Comparison of ENCODE assay signal across 28 cellular contexts in the genomic region with DNA sequence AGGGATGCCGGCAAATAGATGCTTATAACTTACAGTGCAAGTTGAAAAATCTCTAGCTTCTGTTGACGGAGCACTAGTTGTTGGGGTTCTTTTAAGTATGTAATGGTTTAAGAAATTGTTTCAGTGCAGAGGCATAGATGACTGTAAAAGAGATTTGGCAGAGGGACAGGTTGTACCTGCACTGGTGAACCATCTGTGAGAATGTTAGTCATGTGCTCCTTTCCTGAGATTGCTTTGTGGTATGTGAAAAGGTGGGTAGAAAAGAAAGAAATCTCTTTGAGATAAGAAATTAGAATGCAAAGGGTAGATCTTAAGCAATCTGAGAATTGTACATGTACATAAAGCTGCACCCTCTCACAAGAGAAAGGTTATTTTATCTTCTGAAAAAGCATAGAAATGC. TPM values are rescaled to one million over a fixed set of nuclear protein-coding genes. Genes with fewer than 3 reads are reported as not detected.
"Had no signal": no experiment of that assay in that cellular context is flagged by ENCODE, and none has a peak within 500 bp of the region (broad histone marks: within the 10 kb centered on the region; RNA-seq: fewer than 3 reads in every experiment).

No MANE protein-coding gene starts in this region.

- H3K27me3 Mint-ChIP-seq: activated B cell treated with CpG ODN at 0.5 μM for 24 hours; activated CD4-positive, alpha-beta T cell treated with anti-CD3 and anti-CD28 coated beads, Interleukin-2, amount 10 ng/mL, durations not matched to agents 24 days and 14 days; activated CD8-positive, alpha-beta memory T cell treated with anti-CD3 and anti-CD28 coated beads, Interleukin-2, amount 10 ng/mL, durations not matched to agents 7 days and 5 days; activated CD8-positive, alpha-beta T cell treated with anti-CD3 and anti-CD28 coated beads for 36 hours; activated naive CD4-positive, alpha-beta T cell treated with anti-CD3 and anti-CD28 coated beads, Interleukin-2, amount 10 ng/mL, durations not matched to agents 7 days and 5 days; memory B cell had no signal

- H3K4me3 Mint-ChIP-seq: activated B cell treated with CpG ODN at 0.5 μM for 24 hours; activated CD4-positive, alpha-beta T cell treated with anti-CD3 and anti-CD28 coated beads, Interleukin-2, amount 10 ng/mL, durations not matched to agents 24 days and 14 days; activated CD8-positive, alpha-beta memory T cell treated with anti-CD3 and anti-CD28 coated beads, Interleukin-2, amount 10 ng/mL, durations not matched to agents 7 days and 5 days; activated CD8-positive, alpha-beta T cell treated with anti-CD3 and anti-CD28 coated beads for 36 hours; activated naive CD4-positive, alpha-beta T cell treated with anti-CD3 and anti-CD28 coated beads, Interleukin-2, amount 10 ng/mL, durations not matched to agents 7 days and 5 days; endodermal cell; memory B cell; neural crest cell had no signal

- H3K27me3 ChIP-seq: adrenal gland, breast epithelium, colonic mucosa, esophagus squamous epithelium, gastrocnemius medialis, upper lobe of left lung had no signal

- H3K9me3 ChIP-seq: adrenal gland, breast epithelium, colonic mucosa, esophagus squamous epithelium, gastrocnemius medialis, thoracic aorta, upper lobe of left lung had no signal

- H3K9me3 Mint-ChIP-seq: activated B cell treated with CpG ODN at 0.5 μM for 24 hours; activated CD4-positive, alpha-beta T cell treated with anti-CD3 and anti-CD28 coated beads, Interleukin-2, amount 10 ng/mL, durations not matched to agents 24 days and 14 days; activated CD8-positive, alpha-beta T cell treated with anti-CD3 and anti-CD28 coated beads for 36 hours; activated naive CD4-positive, alpha-beta T cell treated with anti-CD3 and anti-CD28 coated beads, Interleukin-2, amount 10 ng/mL, durations not matched to agents 7 days and 5 days; endodermal cell; memory B cell; neural crest cell had no signal

- H3K36me3 ChIP-seq: colonic mucosa had no signal

- H3K27ac ChIP-seq: adrenal gland, breast epithelium, colonic mucosa, esophagus squamous epithelium, gastrocnemius medialis, thoracic aorta, upper lobe of left lung had no signal

- H3K4me1 ChIP-seq: adrenal gland, breast epithelium, colonic mucosa, esophagus squamous epithelium, gastrocnemius medialis, upper lobe of left lung had no signal

- ATAC-seq: activated CD8-positive, alpha-beta memory T cell treated with anti-CD3 and anti-CD28 coated beads, Interleukin-2, amount 10 ng/mL, durations not matched to agents 7 days and 5 days; activated CD8-positive, alpha-beta T cell treated with anti-CD3 and anti-CD28 coated beads for 36 hours; gastrocnemius medialis; left colon had no signal

- H3K27ac Mint-ChIP-seq: activated B cell treated with CpG ODN at 0.5 μM for 24 hours; activated CD4-positive, alpha-beta T cell treated with anti-CD3 and anti-CD28 coated beads, Interleukin-2, amount 10 ng/mL, durations not matched to agents 24 days and 14 days; activated CD8-positive, alpha-beta T cell treated with anti-CD3 and anti-CD28 coated beads for 36 hours; activated naive CD4-positive, alpha-beta T cell treated with anti-CD3 and anti-CD28 coated beads, Interleukin-2, amount 10 ng/mL, durations not matched to agents 7 days and 5 days; endodermal cell; memory B cell had no signal

- H3K4me3 ChIP-seq: adrenal gland, breast epithelium, colonic mucosa, esophagus squamous epithelium, gastrocnemius medialis, thoracic aorta, upper lobe of left lung had no signal

- H3K4me1 Mint-ChIP-seq: activated B cell treated with CpG ODN at 0.5 μM for 24 hours, endodermal cell had no signal

- DNase-seq: activated B cell treated with CpG ODN at 0.5 μM for 24 hours; activated CD4-positive, alpha-beta T cell treated with anti-CD3 and anti-CD28 coated beads, Interleukin-2, amount 10 ng/mL, durations not matched to agents 24 days and 14 days; activated CD8-positive, alpha-beta memory T cell treated with anti-CD3 and anti-CD28 coated beads, Interleukin-2, amount 10 ng/mL, durations not matched to agents 7 days and 5 days; activated CD8-positive, alpha-beta T cell treated with anti-CD3 and anti-CD28 coated beads for 36 hours; activated effector memory CD4-positive, alpha-beta T cell treated with anti-CD3 and anti-CD28 coated beads, Interleukin-2, amount 50 U/mL, for 16 hours; activated naive CD4-positive, alpha-beta T cell treated with anti-CD3 and anti-CD28 coated beads, Interleukin-2, amount 10 ng/mL, durations not matched to agents 7 days and 5 days; adrenal gland; colonic mucosa; endodermal cell; esophagus squamous epithelium; gastrocnemius medialis; hypothalamus; left colon; posterior cingulate gyrus; stimulated activated CD4-positive, alpha-beta T cell treated with anti-CD3 and anti-CD28 coated beads, Interleukin-2, amount 100 ng/mL, for 48 hours; stimulated activated CD8-positive, alpha-beta memory T cell treated with anti-CD3 and anti-CD28 coated beads, Interleukin-4, amount 100 ng/mL, for 48 hours; stimulated activated naive CD4-positive, alpha-beta T cell treated with Interleukin-2 at 50 U/mL for 16 hours; T1000; upper lobe of left lung had no signal

RNA-seq across cellular contexts. Expression of a gene that starts 29.5 kb away (rescaled TPM):
- total RNA-seq: activated CD4-positive, alpha-beta T cell treated with anti-CD3 and anti-CD28 coated beads, Interleukin-2, amount 10 ng/mL, durations not matched to agents 24 days and 14 days; activated CD8-positive, alpha-beta memory T cell treated with anti-CD3 and anti-CD28 coated beads, Interleukin-2, amount 10 ng/mL, durations not matched to agents 7 days and 5 days; activated CD8-positive, alpha-beta T cell treated with anti-CD3 and anti-CD28 coated beads for 36 hours; astrocyte; endodermal cell; esophagus squamous epithelium; lower leg skin; myocyte; neural crest cell; SK-MEL-5; T-helper 1 cell treated with Interleukin-12 subunit alpha and Interleukin-12 subunit beta and Interleukin-4 antibody, amounts not matched to agents 30 ng/mL and 1 ng/mL, for 36 hours; thoracic aorta had no signal
